In genomic region chr18:23716966-23717365, GRCh38 we compare ENCODE assay signal across 21 cellular contexts. TPM values are rescaled to one million over a fixed set of nuclear protein-coding genes. Genes with fewer than 3 reads are reported as not detected.
DNase-seq lines count a peak whose midpoint lies in the region; ATAC-seq, FAIRE-seq and TF ChIP-seq lines count a peak whose summit lies in the region.
"Had no signal": no experiment of that assay in that cellular context is flagged by ENCODE, and none has a peak within 500 bp of the region (broad histone marks: within the 10 kb centered on the region; RNA-seq: fewer than 3 reads in every experiment).

No MANE protein-coding gene starts in this region.

- peaks cover 6% of the 10 kb centered on the region for H3K9me3 Mint-ChIP-seq in chondrocyte (ENCODE audit: low read depth)
- H3K9me3 Mint-ChIP-seq in mesothelial cell of epicardium = no peaks in the 10 kb centered on the region
- H3K9me3 Mint-ChIP-seq in activated CD8-positive, alpha-beta T cell treated with anti-CD3 and anti-CD28 coated beads for 36 hours = no peaks in the 10 kb centered on the region
- H3K9me3 Mint-ChIP-seq: CD14-positive monocyte had no signal

- no peak overlapping the region for H3K4me2 ChIP-seq in A549

- H3K4me1 ChIP-seq in A549 (peaks cover 68% of the 10 kb centered on the region), HUES6 (ENCODE audit: control insufficient read depth, insufficient read depth, low read length) (peaks cover 26% of the 10 kb centered on the region; the same call in 1 of the 2 replicates)

- no peaks in the 10 kb centered on the region for H3K27me3 ChIP-seq in HUES6 (ENCODE audit: control insufficient read depth, insufficient read depth, low read length)
- H3K27me3 ChIP-seq: Peyer's patch had no signal

- DNase-seq in A549 (ENCODE audit: low read depth in 1 of 2, low spot score in 1 of 2) (no peak), chondrocyte (ENCODE audit: low spot score) (no peak), mesothelial cell of epicardium (ENCODE audit: low spot score in 2 of 2, unreplicated experiment in 2 of 2) (no peak), activated gamma-delta T cell treated with Interleukin-2 at 50 U/mL for 16 hours (no peak)
- DNase-seq in activated CD8-positive, alpha-beta T cell treated with anti-CD3 and anti-CD28 coated beads for 36 hours = no peak
- DNase-seq: 8988T, COR-L47, DMS153, MM.1S, NCI-H1417, NCI-H2029 treated with DMSO at 0.1 percent for 48 hours, NCI-H510A treated with DMSO at 0.1 percent for 48 hours, Peyer's patch, SHP77 treated with DMSO at 0.1 percent for 48 hours had no signal

- POLR2A ChIA-PET in A549 (lab: Yijun Ruan, JAX) = interaction anchor here (0.7 kb wide), 1 partner anchor 783 kb away, joined by 5 read pairs; no protein-coding TSS in a partner anchor
- POLR2A ChIA-PET in activated CD8-positive, alpha-beta T cell treated with anti-CD3 and anti-CD28 coated beads for 36 hours (lab: Charles Lee) = no interaction called here

- H3K27ac ChIP-seq in A549 = peak overlapping the region; percentile 73 to 93; a peak in 5 of 6 replicates
- no peak overlapping the region; the same call in 1 of the 2 replicates for H3K27ac ChIP-seq in HUES6 (ENCODE audit: low read depth, low read length)
- H3K27ac ChIP-seq: Peyer's patch had no signal

- peak overlapping the region; percentile 13 for H3K9ac ChIP-seq in HUES6 (ENCODE audit: low read length)

- CTCF ChIA-PET in A549 (lab: Yijun Ruan, JAX) = no interaction called here
- CTCF ChIA-PET in activated CD8-positive, alpha-beta T cell treated with anti-CD3 and anti-CD28 coated beads for 36 hours (lab: Charles Lee) = no interaction called here

- TF ChIP-seq EP300 in A549 (IDR thresholded peaks at IDR 0.05) = no peak

- H3K27me3 Mint-ChIP-seq in chondrocyte (ENCODE audit: low read depth) = no peaks in the 10 kb centered on the region
- no peaks in the 10 kb centered on the region for H3K27me3 Mint-ChIP-seq in mesothelial cell of epicardium (ENCODE audit: low read depth)
- H3K27me3 Mint-ChIP-seq in activated CD8-positive, alpha-beta T cell treated with anti-CD3 and anti-CD28 coated beads for 36 hours = peaks cover 2% of the 10 kb centered on the region

- H3K4me3 ChIP-seq in A549 = no peak overlapping the region
- no peak overlapping the region for H3K4me3 ChIP-seq in HUES6 (ENCODE audit: low read depth, low read length)
- H3K4me3 ChIP-seq: GM12878, Peyer's patch had no signal

- FAIRE-seq in A549 (lab: Jason Lieb, UNC) = no peak
- FAIRE-seq: GM12878, GM18507, HepG2 had no signal

- intact Hi-C loops in activated CD8-positive, alpha-beta T cell treated with anti-CD3 and anti-CD28 coated beads for 36 hours (cut with micrococcal nuclease) = no loop called here

- no peaks in the 10 kb centered on the region for H3K36me3 Mint-ChIP-seq in chondrocyte (ENCODE audit: low read depth)
- H3K36me3 Mint-ChIP-seq in mesothelial cell of epicardium = no peaks in the 10 kb centered on the region
- no peaks in the 10 kb centered on the region for H3K36me3 Mint-ChIP-seq in activated CD8-positive, alpha-beta T cell treated with anti-CD3 and anti-CD28 coated beads for 36 hours (ENCODE audit: low read depth)
- H3K36me3 Mint-ChIP-seq: CD14-positive monocyte had no signal

- TF ChIP-seq CTCF in A549 (IDR thresholded peaks at IDR 0.05) = no peak
- TF ChIP-seq CTCF in chondrocyte (IDR thresholded peaks at IDR 0.05) = no peak
- TF ChIP-seq CTCF in mesothelial cell of epicardium (IDR thresholded peaks at IDR 0.05; ENCODE audit: unreplicated experiment) = no peak
- no peak for TF ChIP-seq CTCF in activated CD8-positive, alpha-beta T cell treated with anti-CD3 and anti-CD28 coated beads for 36 hours (IDR thresholded peaks at IDR 0.05)

- TF ChIP-seq RAD21 in A549 (conservative IDR thresholded peaks at IDR 0.05 in 1 of 2, IDR thresholded peaks at IDR 0.05 in 1 of 2) = no peak

- H3K36me3 ChIP-seq in HUES6 (ENCODE audit: control insufficient read depth, insufficient read depth, low read length) = no peaks in the 10 kb centered on the region
- H3K36me3 ChIP-seq: Peyer's patch had no signal

- H3K27ac Mint-ChIP-seq in chondrocyte (ENCODE audit: unreplicated experiment) (peak overlapping the region; percentile 43), mesothelial cell of epicardium (peak overlapping the region; percentile 72)
- no peak overlapping the region for H3K27ac Mint-ChIP-seq in activated CD8-positive, alpha-beta T cell treated with anti-CD3 and anti-CD28 coated beads for 36 hours
- H3K27ac Mint-ChIP-seq: CD14-positive monocyte had no signal

- H3K4me1 Mint-ChIP-seq in chondrocyte (ENCODE audit: low read depth) (peaks cover 45% of the 10 kb centered on the region), mesothelial cell of epicardium (peaks cover 20% of the 10 kb centered on the region)
- H3K4me1 Mint-ChIP-seq in activated CD8-positive, alpha-beta T cell treated with anti-CD3 and anti-CD28 coated beads for 36 hours (ENCODE audit: low read depth) = peaks cover 12% of the 10 kb centered on the region

- ATAC-seq in A549 = no peak
- no peak for ATAC-seq in activated CD8-positive, alpha-beta T cell treated with anti-CD3 and anti-CD28 coated beads for 36 hours
- no peak for ATAC-seq in GM21619 (IDR thresholded peaks at IDR 0.05; ENCODE audit: unreplicated experiment)
- no peak for ATAC-seq in GM18861 (IDR thresholded peaks at IDR 0.05; ENCODE audit: unreplicated experiment)
- ATAC-seq: HepG2 had no signal

- H3K9me3 ChIP-seq in A549 (peaks cover 14% of the 10 kb centered on the region; the same call in 2 of the 3 replicates), HUES6 (ENCODE audit: control insufficient read depth, insufficient read depth, low read depth, low read length) (no peaks in the 10 kb centered on the region)
- H3K9me3 ChIP-seq: Peyer's patch had no signal

- H3K4me3 Mint-ChIP-seq in chondrocyte (ENCODE audit: unreplicated experiment) (no peak overlapping the region), mesothelial cell of epicardium (no peak overlapping the region)
- H3K4me3 Mint-ChIP-seq in activated CD8-positive, alpha-beta T cell treated with anti-CD3 and anti-CD28 coated beads for 36 hours = no peak overlapping the region
- H3K4me3 Mint-ChIP-seq: CD14-positive monocyte had no signal

- no peak for TF ChIP-seq POLR2A in A549 (IDR thresholded peaks at IDR 0.05; ENCODE audit: low read length)

TF ChIP-seq in A549, 52 proteins besides CTCF, POLR2A, EP300 and RAD21:
- TF ChIP-seq ZC3H11A (IDR thresholded peaks at IDR 0.05) = no peak
- no peak for TF ChIP-seq RFX5 (IDR thresholded peaks at IDR 0.05)
- no peak for TF ChIP-seq MAX (IDR thresholded peaks at IDR 0.05)
- no peak for TF ChIP-seq CEBPB (IDR thresholded peaks at IDR 0.05)
- TF ChIP-seq ESRRA (IDR thresholded peaks at IDR 0.05; ENCODE audit: borderline replicate concordance, low read length) = no peak
- no peak for TF ChIP-seq USF2 (IDR thresholded peaks at IDR 0.05)
- TF ChIP-seq RCOR1 (IDR thresholded peaks at IDR 0.05; ENCODE audit: low read depth, low read length) = no peak
- TF ChIP-seq PBX3 (IDR thresholded peaks at IDR 0.05) = no peak
- no peak for TF ChIP-seq RNF2 (IDR thresholded peaks at IDR 0.05; ENCODE audit: borderline replicate concordance, low read depth)
- TF ChIP-seq NPAS2 (CRISPR knock-in tag; IDR thresholded peaks at IDR 0.05; ENCODE audit: borderline replicate concordance) = no peak

RNA-seq across cellular contexts. Expression of gene LAMA3, which starts 27.7 kb away (rescaled TPM):
- polyA plus RNA-seq in A549 (2011; rRNA removed) = 31.0 and 40.1 TPM in 2 replicates
- 9.6 and 11.6 TPM in 2 replicates for polyA plus RNA-seq in A549 (2012; cell fraction: cytosol; rRNA removed)
- polyA plus RNA-seq in A549 (2012; cell fraction: nucleus; rRNA removed) = 26.8 and 38.7 TPM in 2 replicates
- 18.2 to 24.1 TPM (median 19.4 TPM) in 3 replicates for polyA plus RNA-seq in A549 (2017; fragmentation: RNase III; extraction: RNeasy Plus Mini Kit Qiagen cat#74134 plus additional on column Dnase treatment)
- polyA minus RNA-seq in A549 (2011; rRNA and poly(A)+ RNA removed) = 41.6 and 42.2 TPM in 2 replicates
- 1.6 to 2.8 TPM (median 1.9 TPM) in 3 replicates for total RNA-seq in chondrocyte
- 6.1 to 7.4 TPM (median 6.7 TPM) in 3 replicates for total RNA-seq in mesothelial cell of epicardium
- under 1 TPM in 1 of 2 experiments, not detected in 1; 0.05 TPM for total RNA-seq in activated CD8-positive, alpha-beta T cell treated with anti-CD3 and anti-CD28 coated beads for 36 hours
- polyA plus RNA-seq: CD14-positive monocyte had no signal

RNA-seq across cellular contexts. Expression of gene ANKRD29, which starts 54.3 kb away (rescaled TPM):
- polyA plus RNA-seq in A549 (2011; rRNA removed) (25.2 and 25.4 TPM in 2 replicates), A549 (2017; fragmentation: RNase III; extraction: RNeasy Plus Mini Kit Qiagen cat#74134 plus additional on column Dnase treatment) (12.4 to 17.4 TPM (median 17.2 TPM) in 3 replicates)
- 10.5 and 12.3 TPM in 2 replicates for polyA plus RNA-seq in A549 (2012; cell fraction: cytosol; rRNA removed)
- 13.5 and 15.5 TPM in 2 replicates for polyA plus RNA-seq in A549 (2012; cell fraction: nucleus; rRNA removed)
- polyA minus RNA-seq in A549 (2011; rRNA and poly(A)+ RNA removed) = 13.2 and 17.2 TPM in 2 replicates
- total RNA-seq in chondrocyte (0.48 to 0.85 TPM (median 0.50 TPM) in 3 replicates), mesothelial cell of epicardium (2.3 to 2.9 TPM (median 2.4 TPM) in 3 replicates)
- not detected for total RNA-seq in activated CD8-positive, alpha-beta T cell treated with anti-CD3 and anti-CD28 coated beads for 36 hours
- total RNA-seq: HepG2 had no signal
- polyA plus RNA-seq: HepG2 had no signal
